9 cellular contexts compared by ENCODE assay signal in the genomic region with DNA sequence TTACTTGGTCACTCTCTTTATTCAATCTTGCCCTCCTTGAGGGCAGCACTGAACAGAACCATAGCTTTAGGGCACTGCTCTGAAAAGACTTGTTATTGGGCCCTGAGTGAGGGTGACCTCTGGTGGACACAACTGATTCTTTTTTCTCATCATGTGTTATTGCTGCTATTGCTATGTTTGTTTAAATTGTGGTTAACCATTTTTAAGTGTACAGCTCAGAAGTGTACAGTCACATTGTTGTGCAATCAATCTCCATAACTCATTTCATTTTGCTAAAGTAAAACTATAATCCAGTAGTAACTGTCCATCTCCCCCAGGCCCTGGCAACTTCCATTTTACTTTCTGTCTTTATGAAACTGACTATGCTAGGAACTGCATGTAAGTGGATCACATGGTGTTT.
DNase-seq lines count a peak whose midpoint lies in the region; ATAC-seq and TF ChIP-seq lines count a peak whose summit lies in the region.
"Had no signal": no experiment of that assay in that cellular context is flagged by ENCODE, and none has a peak within 500 bp of the region (broad histone marks: within the 10 kb centered on the region; RNA-seq: fewer than 3 reads in every experiment).

No MANE protein-coding gene starts in this region.

- intact Hi-C loops in left ventricle myocardium superior (cut with micrococcal nuclease): no loop called here

- no peaks in the 10 kb centered on the region for H3K36me3 Mint-ChIP-seq in WTC11

- H3K27ac ChIP-seq in ACC112 (ENCODE audit: low read depth, low read length): peak overlapping the region; percentile 57
- H3K27ac ChIP-seq in HEK293 (ENCODE audit: extremely low read depth, low read depth, low read length): no peak overlapping the region
- H3K27ac ChIP-seq: SJSA1 had no signal

- H3K9me3 Mint-ChIP-seq in WTC11: no peaks in the 10 kb centered on the region

- H3K4me1 Mint-ChIP-seq in WTC11: peaks cover 8% of the 10 kb centered on the region

- peaks cover 16% of the 10 kb centered on the region for H3K4me1 ChIP-seq in ACC112 (ENCODE audit: control insufficient read depth, insufficient read depth, low read length, unreplicated experiment)
- H3K4me1 ChIP-seq in HEK293 (ENCODE audit: control insufficient read depth, insufficient read depth, low read length): no peaks in the 10 kb centered on the region
- H3K4me1 ChIP-seq: SJSA1 had no signal

- H3K36me3 ChIP-seq in ACC112 (ENCODE audit: insufficient read depth, low read length): no peaks in the 10 kb centered on the region
- no peaks in the 10 kb centered on the region for H3K36me3 ChIP-seq in HEK293 (ENCODE audit: control insufficient read depth in 2 of 2, insufficient read depth in 1 of 2, low read length in 2 of 2)
- H3K36me3 ChIP-seq: SJSA1 had no signal

- CTCF ChIA-PET in HEK293 (lab: Yijun Ruan, JAX): interaction anchor here (0.6 to 3.1 kb wide), 17 partner anchors 9 to 1235 kb away, joined by 3 to 25 read pairs (median 4); no protein-coding TSS in a partner anchor
- CTCF ChIA-PET in WTC11 (lab: Charles Lee): interaction anchor here (0.6 to 2.2 kb wide), 15 partner anchors 9 to 1262 kb away, joined by 3 to 22 read pairs (median 4); no protein-coding TSS in a partner anchor

- H3K4me3 ChIP-seq in ACC112 (ENCODE audit: low read depth, low read length): peak overlapping the region; percentile 24; the same call in 1 of the 2 replicates
- H3K4me3 ChIP-seq in GM12865 (ENCODE audit: low read depth, low read length): no peak overlapping the region
- H3K4me3 ChIP-seq in HEK293 (ENCODE audit: low read depth, low read length): no peak overlapping the region
- H3K4me3 ChIP-seq: SJSA1 had no signal

- no peaks in the 10 kb centered on the region for H3K27me3 Mint-ChIP-seq in WTC11 (ENCODE audit: low read depth)

- H3K79me2 ChIP-seq in ACC112 (ENCODE audit: control insufficient read depth, insufficient read depth, low read length, unreplicated experiment): no peaks in the 10 kb centered on the region

- peak; percentile 54 for TF ChIP-seq CTCF in GM12865 (IDR thresholded peaks at IDR 0.05; ENCODE audit: insufficient read depth, low read depth, low read length, missing control alignments)
- TF ChIP-seq CTCF in HEK293 (tag by site-specific recombination; IDR thresholded peaks at IDR 0.05): no peak
- peak; percentile 49; the same call in 1 of the 2 replicates for TF ChIP-seq CTCF in WTC11 (IDR thresholded peaks at IDR 0.05)

- DNase-seq in GM12865 (ENCODE audit: low read depth): peak; percentile 74
- DNase-seq in LHCN-M2 (ENCODE audit: low read depth): peak; percentile 97
- no peak for DNase-seq in WTC11 (ENCODE audit: low spot score)
- no peak for DNase-seq in left ventricle myocardium superior
- DNase-seq in smooth muscle cell of the brain vasculature (ENCODE audit: low read depth, low spot score): peak; percentile 73
- no peak for DNase-seq in C1 segment of cervical spinal cord (lab: John Stamatoyannopoulos, UW)

- H3K9me3 ChIP-seq in HEK293 (ENCODE audit: control insufficient read depth, insufficient read depth, low read depth, low read length): no peaks in the 10 kb centered on the region
- H3K9me3 ChIP-seq: SJSA1 had no signal

- H3K27me3 ChIP-seq in ACC112 (ENCODE audit: insufficient read depth, low read length): no peaks in the 10 kb centered on the region
- H3K27me3 ChIP-seq: SJSA1 had no signal

- POLR2A ChIA-PET in HEK293 (lab: Yijun Ruan, JAX): interaction anchor here (0.6 kb wide), 1 partner anchor 28 kb away, joined by 3 read pairs; no protein-coding TSS in a partner anchor
- POLR2A ChIA-PET in WTC11 (lab: Charles Lee): interaction anchor here (0.8 kb wide), 1 partner anchor 236 kb away, joined by 3 read pairs; no protein-coding TSS in a partner anchor

- H3K4me3 Mint-ChIP-seq in WTC11: no peak overlapping the region

- no peak overlapping the region for H3K27ac Mint-ChIP-seq in WTC11

- ATAC-seq in WTC11 (peak; percentile 95), left ventricle myocardium superior (peak; percentile 68)

- H2AFZ ChIP-seq in ACC112 (ENCODE audit: low read length, unreplicated experiment): peak overlapping the region; percentile 83

TF ChIP-seq in HEK293, 187 proteins besides CTCF, POLR2A, EP300 and RAD21:
- TF ChIP-seq WT1 (tag by site-specific recombination; IDR thresholded peaks at IDR 0.05) (no peak), ZNF654 (tag by site-specific recombination; IDR thresholded peaks at IDR 0.05; ENCODE audit: low read depth) (peak; percentile 27)

TF ChIP-seq in WTC11, 78 proteins besides CTCF, POLR2A, EP300 and RAD21:
- TF ChIP-seq NR1H2 (CRISPR knock-in tag; IDR thresholded peaks at IDR 0.05) (no peak), ZNF121 (CRISPR knock-in tag; IDR thresholded peaks at IDR 0.05) (no peak)
- TF ChIP-seq, protein P1, sequence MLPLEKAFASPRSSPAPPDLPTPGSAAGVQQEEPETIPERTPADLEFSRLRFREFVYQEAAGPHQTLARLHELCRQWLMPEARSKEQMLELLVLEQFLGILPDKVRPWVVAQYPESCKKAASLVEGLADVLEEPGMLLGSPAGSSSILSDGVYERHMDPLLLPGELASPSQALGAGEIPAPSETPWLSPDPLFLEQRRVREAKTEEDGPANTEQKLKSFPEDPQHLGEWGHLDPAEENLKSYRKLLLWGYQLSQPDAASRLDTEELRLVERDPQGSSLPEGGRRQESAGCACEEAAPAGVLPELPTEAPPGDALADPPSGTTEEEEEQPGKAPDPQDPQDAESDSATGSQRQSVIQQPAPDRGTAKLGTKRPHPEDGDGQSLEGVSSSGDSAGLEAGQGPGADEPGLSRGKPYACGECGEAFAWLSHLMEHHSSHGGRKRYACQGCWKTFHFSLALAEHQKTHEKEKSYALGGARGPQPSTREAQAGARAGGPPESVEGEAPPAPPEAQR (CRISPR knock-in tag; IDR thresholded peaks at IDR 0.05): no peak
- TF ChIP-seq, protein P2, sequence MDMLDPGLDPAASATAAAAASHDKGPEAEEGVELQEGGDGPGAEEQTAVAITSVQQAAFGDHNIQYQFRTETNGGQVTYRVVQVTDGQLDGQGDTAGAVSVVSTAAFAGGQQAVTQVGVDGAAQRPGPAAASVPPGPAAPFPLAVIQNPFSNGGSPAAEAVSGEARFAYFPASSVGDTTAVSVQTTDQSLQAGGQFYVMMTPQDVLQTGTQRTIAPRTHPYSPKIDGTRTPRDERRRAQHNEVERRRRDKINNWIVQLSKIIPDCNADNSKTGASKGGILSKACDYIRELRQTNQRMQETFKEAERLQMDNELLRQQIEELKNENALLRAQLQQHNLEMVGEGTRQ (CRISPR knock-in tag; IDR thresholded peaks at IDR 0.05): no peak
- TF ChIP-seq, protein P3, sequence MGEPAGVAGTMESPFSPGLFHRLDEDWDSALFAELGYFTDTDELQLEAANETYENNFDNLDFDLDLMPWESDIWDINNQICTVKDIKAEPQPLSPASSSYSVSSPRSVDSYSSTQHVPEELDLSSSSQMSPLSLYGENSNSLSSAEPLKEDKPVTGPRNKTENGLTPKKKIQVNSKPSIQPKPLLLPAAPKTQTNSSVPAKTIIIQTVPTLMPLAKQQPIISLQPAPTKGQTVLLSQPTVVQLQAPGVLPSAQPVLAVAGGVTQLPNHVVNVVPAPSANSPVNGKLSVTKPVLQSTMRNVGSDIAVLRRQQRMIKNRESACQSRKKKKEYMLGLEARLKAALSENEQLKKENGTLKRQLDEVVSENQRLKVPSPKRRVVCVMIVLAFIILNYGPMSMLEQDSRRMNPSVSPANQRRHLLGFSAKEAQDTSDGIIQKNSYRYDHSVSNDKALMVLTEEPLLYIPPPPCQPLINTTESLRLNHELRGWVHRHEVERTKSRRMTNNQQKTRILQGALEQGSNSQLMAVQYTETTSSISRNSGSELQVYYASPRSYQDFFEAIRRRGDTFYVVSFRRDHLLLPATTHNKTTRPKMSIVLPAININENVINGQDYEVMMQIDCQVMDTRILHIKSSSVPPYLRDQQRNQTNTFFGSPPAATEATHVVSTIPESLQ (CRISPR knock-in tag; IDR thresholded peaks at IDR 0.05): no peak

Comparison
In these comparisons a context has a peak if more than half of its experiments do, and no peak if none do; other contexts are left out.
1. DNase-seq: peak in GM12865 (single experiment), LHCN-M2 (single experiment) and smooth muscle cell of the brain vasculature (single experiment); none in WTC11 (single experiment), left ventricle myocardium superior (single experiment) and C1 segment of cervical spinal cord (0 of 14).